Comparison of ENCODE assay signal across 8 cellular contexts in genomic region chr10:13161267-13162012, GRCh38. TPM values are rescaled to one million over a fixed set of nuclear protein-coding genes. Genes with fewer than 3 reads are reported as not detected.
DNase-seq lines count a peak whose midpoint lies in the region; ATAC-seq and TF ChIP-seq lines count a peak whose summit lies in the region.

Gene MCM10 (plus strand): TSS chr10:13161558. CDS start chr10:13164203, 2,645 bp downstream.

- H3K4me3 Mint-ChIP-seq in Caco-2 (ENCODE audit: unreplicated experiment) = peak within 1 kb of the TSS; percentile 78

- DNase-seq in Caco-2 (peak; percentile 100), HT1080 (ENCODE audit: low read depth) (peak; percentile 99), NOMO-1 (lab: John Stamatoyannopoulos, UW; ENCODE audit: unreplicated experiment in 2 of 2) (peak; percentile 98), mesendoderm (peak; percentile 100)
- DNase-seq in stimulated activated CD8-positive, alpha-beta memory T cell treated with anti-CD3 and anti-CD28 coated beads, Interleukin-15, amount 100 ng/mL, for 1 hour (ENCODE audit: low read depth) = peak; percentile 96

- H3K4me1 Mint-ChIP-seq in Caco-2 (ENCODE audit: low read depth, unreplicated experiment) = peaks cover 16% of the 10 kb centered on the region

- peak within 1 kb of the TSS; percentile 65 for H2BK120ac ChIP-seq in mesendoderm (ENCODE audit: low read depth, low read length)

- H4K8ac ChIP-seq in mesendoderm (ENCODE audit: low read depth, low read length) = no peak within 1 kb of the TSS

- H2BK15ac ChIP-seq in mesendoderm (replicated peaks; ENCODE audit: low read depth) = no peak within 1 kb of the TSS

- TSS peak; percentile 70 for BruUV-seq in Caco-2 (replicated peaks; lab: Mats Ljungman, UMichigan)

- H3K4me1 ChIP-seq in Caco-2 = peaks cover 4% of the 10 kb centered on the region; the same call in 1 of the 2 replicates
- no peaks in the 10 kb centered on the region for H3K4me1 ChIP-seq in endocrine pancreas (ENCODE audit: control insufficient read depth, insufficient read depth, low read length)
- peaks cover 4% of the 10 kb centered on the region for H3K4me1 ChIP-seq in mesendoderm (ENCODE audit: control insufficient read depth, low read depth, low read length)

- H2BK5ac ChIP-seq in mesendoderm (ENCODE audit: low read length) = no peak within 1 kb of the TSS

- H3K79me2 ChIP-seq in mesendoderm (ENCODE audit: control insufficient read depth, insufficient read depth, low read length) = peaks cover 21% of the 10 kb centered on the region

- H3K9me3 Mint-ChIP-seq in Caco-2 (ENCODE audit: unreplicated experiment) = no peaks in the 10 kb centered on the region

- H3K27ac Mint-ChIP-seq in Caco-2 (ENCODE audit: unreplicated experiment) = peak within 1 kb of the TSS; percentile 61

- H3K36me3 Mint-ChIP-seq in Caco-2 (ENCODE audit: insufficient read depth, unreplicated experiment) = peaks cover 14% of the 10 kb centered on the region

- H3K4me3 ChIP-seq in Caco-2 (ENCODE audit: low read depth, low read length) (peak within 1 kb of the TSS; percentile 74), endocrine pancreas (ENCODE audit: control insufficient read depth, insufficient read depth, low read length) (peak within 1 kb of the TSS; percentile 74), mesendoderm (ENCODE audit: low read length) (peak within 1 kb of the TSS; percentile 67)

- no peak within 1 kb of the TSS for H3K27ac ChIP-seq in mesendoderm (ENCODE audit: low read depth, low read length)

- H3K36me3 ChIP-seq in Caco-2 (ENCODE audit: control insufficient read depth, insufficient read depth, low read length) (no peaks in the 10 kb centered on the region), endocrine pancreas (ENCODE audit: control insufficient read depth, insufficient read depth, low read length) (no peaks in the 10 kb centered on the region), mesendoderm (ENCODE audit: control insufficient read depth, insufficient read depth, low read length) (peaks cover 2% of the 10 kb centered on the region)

- H3K4ac ChIP-seq in mesendoderm (ENCODE audit: low read depth, low read length) = no peak within 1 kb of the TSS

- POLR2A ChIA-PET in Caco-2 (lab: Charles Lee) = interaction anchor here (0.6 to 1.0 kb wide), 4 partner anchors 49 to 955 kb away, joined by 4 to 7 read pairs (median 5); no protein-coding TSS in a partner anchor
- POLR2A ChIA-PET in activated CD8-positive, alpha-beta memory T cell treated with anti-CD3 and anti-CD28 coated beads for 36 hours (lab: Charles Lee) = interaction anchor here (0.5 to 1.2 kb wide), 8 partner anchors 19 to 457 kb away, joined by 3 to 5 read pairs (median 3); partner anchors contain the start of genes OPTN and PHYH

- CTCF ChIA-PET in Caco-2 (lab: Charles Lee) = interaction anchor here (0.6 to 2.0 kb wide), 7 partner anchors 9 to 192 kb away, joined by 3 to 13 read pairs (median 4); partner anchors contain the start of gene OPTN
- CTCF ChIA-PET in activated CD8-positive, alpha-beta memory T cell treated with anti-CD3 and anti-CD28 coated beads for 36 hours (lab: Charles Lee) = interaction anchor here (0.6 to 3.0 kb wide), 6 partner anchors 14 to 211 kb away, joined by 3 to 24 read pairs (median 4); partner anchors contain the start of gene PHYH

- H2AK5ac ChIP-seq in mesendoderm (ENCODE audit: low read length) = no peak within 1 kb of the TSS

- no peaks in the 10 kb centered on the region for H3K27me3 Mint-ChIP-seq in Caco-2 (ENCODE audit: insufficient read depth, unreplicated experiment)

- peak within 1 kb of the TSS; percentile 73 for H3K23ac ChIP-seq in mesendoderm (ENCODE audit: low read length)

- peak within 1 kb of the TSS; percentile 72 for H4K5ac ChIP-seq in mesendoderm (ENCODE audit: low read length)

- H3K27me3 ChIP-seq in Caco-2 (replicated peaks; ENCODE audit: control insufficient read depth, insufficient read depth, low read length) (no peaks in the 10 kb centered on the region), endocrine pancreas (ENCODE audit: control insufficient read depth, insufficient read depth, low read length) (no peaks in the 10 kb centered on the region), mesendoderm (ENCODE audit: insufficient read depth, low read length, poor library complexity) (no peaks in the 10 kb centered on the region)

- H3K18ac ChIP-seq in mesendoderm (ENCODE audit: low read length) = peak within 1 kb of the TSS; percentile 13

- no CpG with 5 or more reads among the region's 59 CpGs for WGBS in mesendoderm (ENCODE audit: extremely low coverage, insufficient coverage, low lambda C conversion rate)

- intact Hi-C loops in Caco-2 (cut with micrococcal nuclease; ENCODE audit: unreplicated experiment) = loop anchor here (1.0 to 2.0 kb wide), 3 partner anchors 55 to 141 kb away; no protein-coding TSS in a partner anchor

- TF ChIP-seq CTCF in Caco-2 (IDR thresholded peaks at IDR 0.05; ENCODE audit: insufficient read depth in 1 of 2, low read depth in 1 of 2, low read length in 1 of 2, severe bottlenecking in 1 of 2, unreplicated experiment in 1 of 2) = peak; percentile 91 to 92

- H3K4me2 ChIP-seq in mesendoderm (ENCODE audit: low read length) = peak within 1 kb of the TSS; percentile 76

- H3K9ac ChIP-seq in endocrine pancreas (ENCODE audit: control insufficient read depth, insufficient read depth, low read length) = peak within 1 kb of the TSS; percentile 62
- H3K9ac ChIP-seq in mesendoderm (ENCODE audit: low read length) = peak within 1 kb of the TSS; percentile 80

- peak; percentile 98 for ATAC-seq in GM21360 (IDR thresholded peaks at IDR 0.05; ENCODE audit: unreplicated experiment)

- peak within 1 kb of the TSS; percentile 86 for H3K56ac ChIP-seq in mesendoderm (ENCODE audit: low read length)

- H3K79me1 ChIP-seq in mesendoderm (ENCODE audit: low read length) = peaks cover 17% of the 10 kb centered on the region

- H3K9me3 ChIP-seq in Caco-2 (no peaks in the 10 kb centered on the region), endocrine pancreas (ENCODE audit: control insufficient read depth, low read length) (no peaks in the 10 kb centered on the region)

RNA-seq across cellular contexts. Expression of gene MCM10, which starts in this region (rescaled TPM):
- 55.0 and 62.6 TPM in 2 replicates for total RNA-seq in Caco-2 (2022)
- 49.7 and 51.6 TPM in 2 replicates for total RNA-seq in HT1080 (2014; rRNA removed; shearing (Covaris generic))
- 18.2 and 18.8 TPM in 2 replicates for polyA plus RNA-seq in HT1080 (2015; cell fraction: cytosol; rRNA removed)
- polyA plus RNA-seq in HT1080 (2015; cell fraction: nucleus; rRNA removed) = 29.1 and 38.6 TPM in 2 replicates
- total RNA-seq in activated CD8-positive, alpha-beta memory T cell treated with anti-CD3 and anti-CD28 coated beads for 36 hours = 10 to 100 TPM; 90.8 to 90.9 TPM
- polyA plus RNA-seq in mesendoderm (2013, experiment 1 of 2) = 39.8 TPM
- polyA plus RNA-seq in mesendoderm (2013, experiment 2 of 2) = 38.2 TPM
